Comparison of ENCODE assay signal across 20 cellular contexts in genomic region chr20:61725966-61726365, GRCh38.
"Had no signal": no experiment of that assay in that cellular context is flagged by ENCODE, and none has a peak within 500 bp of the region (broad histone marks: within the 10 kb centered on the region; RNA-seq: fewer than 3 reads in every experiment).

No MANE protein-coding gene starts in this region.

- H3K36me3 Mint-ChIP-seq: memory B cell; naive thymus-derived CD4-positive, alpha-beta T cell; natural killer cell treated with Interleukin-12 subunit alpha and Interleukin-12 subunit beta and Interleukin-15 and Interleukin-18, amount 100 ng/mL, for 72 hours; stimulated activated effector memory CD8-positive, alpha-beta T cell treated with anti-CD3 and anti-CD28 coated beads, Interleukin-12 subunit alpha, Interleukin-12 subunit beta, amount 100 ng/mL, for 72 hours; type B pancreatic cell had no signal

- H3K4me1 Mint-ChIP-seq: memory B cell; naive thymus-derived CD4-positive, alpha-beta T cell; stimulated activated effector memory CD8-positive, alpha-beta T cell treated with anti-CD3 and anti-CD28 coated beads, Interleukin-12 subunit alpha, Interleukin-12 subunit beta, amount 100 ng/mL, for 72 hours; stimulated activated naive CD8-positive, alpha-beta T cell treated with anti-CD3 and anti-CD28 coated beads, Interleukin-15, amount 100 ng/mL, for 72 hours had no signal

- H3K4me3 Mint-ChIP-seq: memory B cell; naive thymus-derived CD4-positive, alpha-beta T cell; natural killer cell treated with Interleukin-12 subunit alpha and Interleukin-12 subunit beta and Interleukin-15 and Interleukin-18, amount 100 ng/mL, for 72 hours; stimulated activated effector memory CD8-positive, alpha-beta T cell treated with anti-CD3 and anti-CD28 coated beads, Interleukin-12 subunit alpha, Interleukin-12 subunit beta, amount 100 ng/mL, for 72 hours; stimulated activated naive CD8-positive, alpha-beta T cell treated with anti-CD3 and anti-CD28 coated beads, Interleukin-15, amount 100 ng/mL, for 72 hours; type B pancreatic cell had no signal

- H3K9me3 ChIP-seq: mucosa of descending colon, ovary, prostate gland, right lobe of liver, tibial nerve, uterus had no signal

- ATAC-seq: left colon; left lung; mucosa of descending colon; naive thymus-derived CD4-positive, alpha-beta T cell; natural killer cell treated with Interleukin-12 subunit alpha and Interleukin-12 subunit beta and Interleukin-15 and Interleukin-18, amount 100 ng/mL, for 72 hours; right lobe of liver; stimulated activated effector memory CD8-positive, alpha-beta T cell treated with anti-CD3 and anti-CD28 coated beads, Interleukin-12 subunit alpha, Interleukin-12 subunit beta, amount 100 ng/mL, for 72 hours; stimulated activated naive CD8-positive, alpha-beta T cell treated with anti-CD3 and anti-CD28 coated beads, Interleukin-15, amount 100 ng/mL, for 72 hours had no signal

- H3K27ac Mint-ChIP-seq: memory B cell; naive thymus-derived CD4-positive, alpha-beta T cell; natural killer cell treated with Interleukin-12 subunit alpha and Interleukin-12 subunit beta and Interleukin-15 and Interleukin-18, amount 100 ng/mL, for 72 hours; stimulated activated effector memory CD8-positive, alpha-beta T cell treated with anti-CD3 and anti-CD28 coated beads, Interleukin-12 subunit alpha, Interleukin-12 subunit beta, amount 100 ng/mL, for 72 hours; stimulated activated naive CD8-positive, alpha-beta T cell treated with anti-CD3 and anti-CD28 coated beads, Interleukin-15, amount 100 ng/mL, for 72 hours; type B pancreatic cell had no signal

- H3K9me3 Mint-ChIP-seq: memory B cell; naive thymus-derived CD4-positive, alpha-beta T cell; natural killer cell treated with Interleukin-12 subunit alpha and Interleukin-12 subunit beta and Interleukin-15 and Interleukin-18, amount 100 ng/mL, for 72 hours; stimulated activated effector memory CD8-positive, alpha-beta T cell treated with anti-CD3 and anti-CD28 coated beads, Interleukin-12 subunit alpha, Interleukin-12 subunit beta, amount 100 ng/mL, for 72 hours; stimulated activated naive CD8-positive, alpha-beta T cell treated with anti-CD3 and anti-CD28 coated beads, Interleukin-15, amount 100 ng/mL, for 72 hours; type B pancreatic cell had no signal

- DNase-seq: hippocampal formation; left colon; midbrain; naive thymus-derived CD4-positive, alpha-beta T cell; ovary; retina; stimulated activated CD4-positive, alpha-beta T cell treated with anti-CD3 and anti-CD28 coated beads, Interleukin-4, amount 100 ng/mL, for 24 hours; stimulated activated naive CD4-positive, alpha-beta T cell; stimulated activated naive CD8-positive, alpha-beta T cell treated with anti-CD3 and anti-CD28 coated beads, Interleukin-15, amount 100 ng/mL, for 72 hours; substantia nigra; uterus had no signal

- H3K27me3 ChIP-seq: ovary, right lobe of liver, tibial nerve, uterus had no signal

- H3K27ac ChIP-seq: left lung, ovary, prostate gland, right lobe of liver, tibial nerve, uterus had no signal

- H3K4me1 ChIP-seq: left lung, prostate gland, right lobe of liver, tibial nerve, uterus had no signal

- H3K36me3 ChIP-seq: left lung, ovary, prostate gland, right lobe of liver, tibial nerve, uterus had no signal

- H3K4me3 ChIP-seq: left lung, mucosa of descending colon, ovary, prostate gland, right lobe of liver, tibial nerve, uterus had no signal

- H3K27me3 Mint-ChIP-seq: memory B cell; natural killer cell treated with Interleukin-12 subunit alpha and Interleukin-12 subunit beta and Interleukin-15 and Interleukin-18, amount 100 ng/mL, for 72 hours; stimulated activated naive CD8-positive, alpha-beta T cell treated with anti-CD3 and anti-CD28 coated beads, Interleukin-15, amount 100 ng/mL, for 72 hours had no signal
